15 cellular contexts compared by ENCODE assay signal in genomic region chr7:17436126-17436525, GRCh38.
DNase-seq lines count a peak whose midpoint lies in the region; FAIRE-seq and TF ChIP-seq lines count a peak whose summit lies in the region.
"Had no signal": no experiment of that assay in that cellular context is flagged by ENCODE, and none has a peak within 500 bp of the region (broad histone marks: within the 10 kb centered on the region; RNA-seq: fewer than 3 reads in every experiment).

No MANE protein-coding gene starts in this region.

- no peak overlapping the region for H2AK5ac ChIP-seq in neuronal stem cell (ENCODE audit: low read depth, low read length)

- no peak overlapping the region for H3K23ac ChIP-seq in neuronal stem cell (ENCODE audit: low read depth, low read length, poor library complexity)

- no peak for FAIRE-seq in astrocyte (lab: Jason Lieb, UNC)
- FAIRE-seq: A204.1, H1 had no signal

- H3K18ac ChIP-seq in neuronal stem cell (ENCODE audit: low read length) = no peak overlapping the region

- DNase-seq in NCI-H146 (lab: John Stamatoyannopoulos, UW) (peak; percentile 32), astrocyte (ENCODE audit: low read depth) (no peak), neuronal stem cell (ENCODE audit: low spot score) (no peak), NCI-H2196 (lab: John Stamatoyannopoulos, UW; ENCODE audit: unreplicated experiment) (no peak), cortex of kidney (lab: John Stamatoyannopoulos, UW) (no peak), SIG-M5 treated with dmso at 0.1 percent for 504 hours (lab: John Stamatoyannopoulos, UW; ENCODE audit: unreplicated experiment) (no peak)
- DNase-seq: ACHN; Calu3; CD4-positive, alpha-beta memory T cell; DMS79 treated with DMSO at 0.1 percent for 48 hours; GF-D8; H9 had no signal

- WGBS in neuronal stem cell (ENCODE audit: extremely low coverage in 2 of 2, insufficient read length in 2 of 2, insufficient replicate concordance in 1 of 2), 2 donors = no CpG with 5 or more reads among the region's 2 CpGs

- H3K27me3 Mint-ChIP-seq in astrocyte (ENCODE audit: low read depth, unreplicated experiment) = no peaks in the 10 kb centered on the region

- no peaks in the 10 kb centered on the region for H3K27me3 ChIP-seq in astrocyte (ENCODE audit: insufficient read depth, low read length)
- H3K27me3 ChIP-seq in neuronal stem cell (ENCODE audit: control insufficient read depth in 3 of 3, insufficient read depth in 3 of 3, low read depth in 1 of 3, low read length in 3 of 3) = no peaks in the 10 kb centered on the region

- no peak overlapping the region for H3K9ac ChIP-seq in astrocyte (ENCODE audit: low read length)
- H3K9ac ChIP-seq in neuronal stem cell (ENCODE audit: low read depth, low read length, poor library complexity) = no peak overlapping the region

- no peak overlapping the region for H4K8ac ChIP-seq in neuronal stem cell (ENCODE audit: low read depth, low read length)

- H3K4me3 ChIP-seq in astrocyte (ENCODE audit: insufficient read depth, low read depth, low read length) (no peak overlapping the region), neuronal stem cell (ENCODE audit: low read length in 2 of 2) (no peak overlapping the region)

- no peak overlapping the region for H2BK12ac ChIP-seq in neuronal stem cell (ENCODE audit: low read length)

- H3K9me3 ChIP-seq in astrocyte (ENCODE audit: insufficient read depth, low read depth, low read length) = no peaks in the 10 kb centered on the region
- H3K9me3 ChIP-seq in neuronal stem cell (replicated peaks in 1 of 2; ENCODE audit: control insufficient read depth in 2 of 2, insufficient read depth in 1 of 2, low read depth in 1 of 2, low read length in 2 of 2) = peaks cover 0 to 5% of the 10 kb centered on the region in 2 donors

- H3K27ac ChIP-seq in astrocyte (ENCODE audit: low read depth, low read length) (no peak overlapping the region), neuronal stem cell (replicated peaks; ENCODE audit: low read length) (no peak overlapping the region)

- H2AFZ ChIP-seq in astrocyte (ENCODE audit: low read depth, low read length) = peak overlapping the region; percentile 1
- H2AFZ ChIP-seq in neuronal stem cell (ENCODE audit: low read length) = peak overlapping the region; percentile 53

- no peaks in the 10 kb centered on the region for H3K79me1 ChIP-seq in neuronal stem cell (ENCODE audit: low read depth, low read length)

- no peaks in the 10 kb centered on the region for H3K36me3 Mint-ChIP-seq in astrocyte (ENCODE audit: low read depth, unreplicated experiment)
- H3K36me3 Mint-ChIP-seq: CD14-positive monocyte had no signal

- H3K4me2 ChIP-seq in astrocyte (ENCODE audit: low read length) = no peak overlapping the region
- H3K4me2 ChIP-seq in neuronal stem cell (ENCODE audit: insufficient read depth, low read length, poor library complexity, severe bottlenecking) = no peak overlapping the region

- no peak overlapping the region for H3K27ac Mint-ChIP-seq in astrocyte (ENCODE audit: unreplicated experiment)
- H3K27ac Mint-ChIP-seq: CD14-positive monocyte; CD4-positive, alpha-beta memory T cell; H9 had no signal

- H3K36me3 ChIP-seq in astrocyte (ENCODE audit: insufficient read depth, low read length) (no peaks in the 10 kb centered on the region), neuronal stem cell (replicated peaks in 1 of 2; ENCODE audit: control insufficient read depth in 2 of 2, insufficient read depth in 2 of 2, low read length in 2 of 2) (no peaks in the 10 kb centered on the region)

- H3K4me1 Mint-ChIP-seq in astrocyte (ENCODE audit: low read depth, unreplicated experiment) = no peaks in the 10 kb centered on the region
- H3K4me1 Mint-ChIP-seq: CD4-positive, alpha-beta memory T cell had no signal

- H2BK15ac ChIP-seq in neuronal stem cell (ENCODE audit: low read length) = no peak overlapping the region

- H2BK5ac ChIP-seq in neuronal stem cell (ENCODE audit: low read length) = no peak overlapping the region

- H2BK120ac ChIP-seq in neuronal stem cell (ENCODE audit: low read depth, low read length) = no peak overlapping the region

- no peak overlapping the region for H4K91ac ChIP-seq in neuronal stem cell (ENCODE audit: low read depth, low read length, poor library complexity)

- H3K14ac ChIP-seq in neuronal stem cell (ENCODE audit: low read length) = no peak overlapping the region

- no peak overlapping the region for H3K4ac ChIP-seq in neuronal stem cell (ENCODE audit: low read length)

- H3K9me3 Mint-ChIP-seq in astrocyte (ENCODE audit: unreplicated experiment) = peaks cover 7% of the 10 kb centered on the region

- H3K4me1 ChIP-seq in astrocyte (ENCODE audit: insufficient read depth, low read length) = no peaks in the 10 kb centered on the region
- peaks cover 1 to 7% of the 10 kb centered on the region in 2 donors for H3K4me1 ChIP-seq in neuronal stem cell (ENCODE audit: control insufficient read depth in 2 of 2, insufficient read depth in 1 of 2, low read depth in 1 of 2, low read length in 2 of 2)

- H3K4me3 Mint-ChIP-seq in astrocyte (ENCODE audit: unreplicated experiment) = no peak overlapping the region
- H3K4me3 Mint-ChIP-seq: CD14-positive monocyte; CD4-positive, alpha-beta memory T cell; H9 had no signal

- no peak for TF ChIP-seq CTCF in astrocyte (IDR thresholded peaks at IDR 0.05; ENCODE audit: insufficient read depth, low read depth, low read length)

- no peaks in the 10 kb centered on the region for H3K79me2 ChIP-seq in astrocyte (ENCODE audit: insufficient read depth, low read length)

- no peaks in the 10 kb centered on the region for H4K20me1 ChIP-seq in astrocyte (ENCODE audit: insufficient read depth, low read length)
